23 cellular contexts compared by ENCODE assay signal in the genomic region with DNA sequence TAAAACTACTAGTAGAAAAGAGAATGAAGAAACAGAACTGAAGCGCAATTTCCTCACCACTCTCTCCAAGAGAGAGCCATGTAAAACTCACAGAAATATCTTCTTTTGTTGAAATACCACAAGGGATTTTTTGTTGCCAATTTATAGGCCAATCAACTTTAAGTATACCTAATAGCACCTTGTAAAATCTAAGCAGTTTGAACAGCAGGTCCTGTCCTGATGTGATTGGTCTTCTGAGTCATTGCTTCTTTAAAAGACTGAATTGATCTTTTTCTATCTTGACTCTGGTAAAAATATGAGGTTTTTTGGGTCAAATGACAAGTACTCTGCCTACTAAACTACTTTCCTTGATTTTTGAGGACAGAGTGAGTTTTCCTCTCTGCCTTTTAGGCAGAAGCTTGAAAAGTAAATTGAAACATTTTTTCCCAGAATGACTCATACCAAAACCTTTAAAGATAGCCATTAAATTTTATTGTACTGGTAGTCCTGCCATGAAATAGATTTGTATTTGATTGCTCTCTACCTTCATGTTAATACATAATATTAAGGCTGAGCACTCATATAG.
A peak's percentile ranks its signal among the peaks of the same experiment; 100 is the strongest.
DNase-seq lines count a peak whose midpoint lies in the region; ATAC-seq and TF ChIP-seq lines count a peak whose summit lies in the region.
"Had no signal": no experiment of that assay in that cellular context is flagged by ENCODE, and none has a peak within 500 bp of the region (broad histone marks: within the 10 kb centered on the region; RNA-seq: fewer than 3 reads in every experiment).

No MANE protein-coding gene starts in this region.

- no peak for TF ChIP-seq CTCF in BJ (IDR thresholded peaks at IDR 0.05; ENCODE audit: insufficient read depth, low read depth, low read length)
- TF ChIP-seq CTCF in mucosa of descending colon (IDR thresholded peaks at IDR 0.05) = no peak

- H3K4me3 Mint-ChIP-seq in activated naive CD8-positive, alpha-beta T cell treated with anti-CD3 and anti-CD28 coated beads, Interleukin-2, amount 50 U/mL, for 24 hours = peak overlapping the region; percentile 14
- H3K4me3 Mint-ChIP-seq: natural killer cell had no signal

- no peaks in the 10 kb centered on the region for H3K79me2 ChIP-seq in GM23248 (ENCODE audit: insufficient read depth)
- H3K79me2 ChIP-seq: parathyroid adenoma had no signal

- H3K9ac ChIP-seq in GM23248 = no peak overlapping the region
- H3K9ac ChIP-seq: parathyroid adenoma had no signal

- no peak overlapping the region for H3K4me2 ChIP-seq in GM23248 (ENCODE audit: unreplicated experiment)

- intact Hi-C loops in mucosa of descending colon (cut with DNase I, micrococcal nuclease) = no loop called here
- intact Hi-C loops in sciatic nerve (cut with DNase I) = no loop called here

- no peak overlapping the region for H2AFZ ChIP-seq in GM23248
- H2AFZ ChIP-seq: parathyroid adenoma had no signal

- no peaks in the 10 kb centered on the region for H3K27me3 ChIP-seq in BJ (ENCODE audit: control insufficient read depth, insufficient read depth, low read length)
- H3K27me3 ChIP-seq in GM23248 (replicated peaks; ENCODE audit: insufficient read depth) = no peaks in the 10 kb centered on the region
- H3K27me3 ChIP-seq: tibial artery had no signal

- H3K27ac Mint-ChIP-seq in activated naive CD8-positive, alpha-beta T cell treated with anti-CD3 and anti-CD28 coated beads, Interleukin-2, amount 50 U/mL, for 24 hours = peak overlapping the region; percentile 96
- H3K27ac Mint-ChIP-seq: natural killer cell had no signal

- no peaks in the 10 kb centered on the region for H3F3A ChIP-seq in GM23248 (ENCODE audit: insufficient read depth)

- CTCF ChIA-PET in BJ (lab: Yijun Ruan, JAX) = interaction anchor here (0.7 kb wide), 1 partner anchor 10 kb away, joined by 3 read pairs; no protein-coding TSS in a partner anchor

- peak; percentile 20 for ATAC-seq in activated naive CD8-positive, alpha-beta T cell treated with anti-CD3 and anti-CD28 coated beads, Interleukin-2, amount 50 U/mL, for 24 hours
- peak; percentile 31 for ATAC-seq in mucosa of descending colon
- no peak for ATAC-seq in sciatic nerve
- no peak for ATAC-seq in GM18870 (IDR thresholded peaks at IDR 0.05; ENCODE audit: unreplicated experiment)
- ATAC-seq: natural killer cell had no signal

- H3K9me3 Mint-ChIP-seq in activated naive CD8-positive, alpha-beta T cell treated with anti-CD3 and anti-CD28 coated beads, Interleukin-2, amount 50 U/mL, for 24 hours = peaks cover 16% of the 10 kb centered on the region
- H3K9me3 Mint-ChIP-seq: natural killer cell had no signal

- H3K36me3 ChIP-seq in BJ (ENCODE audit: control insufficient read depth, insufficient read depth, low read length) (no peaks in the 10 kb centered on the region), GM23248 (ENCODE audit: low read depth) (no peaks in the 10 kb centered on the region), mucosa of descending colon (ENCODE audit: low read depth) (no peaks in the 10 kb centered on the region)
- H3K36me3 ChIP-seq: tibial artery had no signal

- H3K36me3 Mint-ChIP-seq in activated naive CD8-positive, alpha-beta T cell treated with anti-CD3 and anti-CD28 coated beads, Interleukin-2, amount 50 U/mL, for 24 hours (ENCODE audit: low read depth) = peaks cover 14% of the 10 kb centered on the region
- H3K36me3 Mint-ChIP-seq: natural killer cell had no signal

- H3K9me3 ChIP-seq in GM23248 (ENCODE audit: low read depth) (no peaks in the 10 kb centered on the region), mucosa of descending colon (no peaks in the 10 kb centered on the region)
- H3K9me3 ChIP-seq: tibial artery had no signal

- H3K4me3 ChIP-seq in BJ (ENCODE audit: low read depth, low read length) = no peak overlapping the region
- H3K4me3 ChIP-seq in GM23248 = no peak overlapping the region
- no peak overlapping the region for H3K4me3 ChIP-seq in mucosa of descending colon
- H3K4me3 ChIP-seq: tibial artery had no signal

- WGBS in GM23248 (ENCODE audit: low coverage in 1 of 2, low lambda C conversion rate in 2 of 2, missing lambda C conversion rate in 2 of 2), 2 experiments = 95 to 100% methylated on average over 1 of the region's 1 CpG

- no peak overlapping the region for H3K27ac ChIP-seq in GM23248
- H3K27ac ChIP-seq: parathyroid adenoma, tibial artery had no signal

- no peaks in the 10 kb centered on the region for H3K27me3 Mint-ChIP-seq in activated naive CD8-positive, alpha-beta T cell treated with anti-CD3 and anti-CD28 coated beads, Interleukin-2, amount 50 U/mL, for 24 hours
- H3K27me3 Mint-ChIP-seq: CD8-positive, alpha-beta memory T cell had no signal

- POLR2A ChIA-PET in BJ (lab: Charles Lee) = no interaction called here

- DNase-seq in BJ (ENCODE audit: low read depth) (peak; percentile 35), GM23248 (peak; percentile 24), mucosa of descending colon (no peak), sciatic nerve (ENCODE audit: low spot score) (no peak), NCI-H1436 (lab: John Stamatoyannopoulos, UW) (no peak)
- no peak for DNase-seq in activated naive CD8-positive, alpha-beta T cell treated with anti-CD3 and anti-CD28 coated beads, Interleukin-2, amount 50 U/mL, for 24 hours
- DNase-seq: activated CD4-positive, CD25-positive, alpha-beta regulatory T cell; activated effector memory CD4-positive, alpha-beta T cell treated with anti-CD3 and anti-CD28 coated beads, Interleukin-2, amount 50 U/mL, for 16 hours; amygdala; CD8-positive, alpha-beta memory T cell; central memory CD4-positive, alpha-beta T cell; DMS53; KBM-7; kidney glomerular epithelial cell; mesendoderm; natural killer cell; NCI-H2029; NCI-H446 treated with DMSO at 0.1 percent for 48 hours; stimulated activated naive CD4-positive, alpha-beta T cell; T1000; tibial artery had no signal

- no peaks in the 10 kb centered on the region for H3K9me2 ChIP-seq in GM23248 (ENCODE audit: insufficient read depth)

- H3K4me1 Mint-ChIP-seq in activated naive CD8-positive, alpha-beta T cell treated with anti-CD3 and anti-CD28 coated beads, Interleukin-2, amount 50 U/mL, for 24 hours = peaks cover 82% of the 10 kb centered on the region

- peaks cover 26% of the 10 kb centered on the region for H3K4me1 ChIP-seq in GM23248 (ENCODE audit: insufficient read depth)
- H3K4me1 ChIP-seq in mucosa of descending colon (ENCODE audit: low read depth) = no peaks in the 10 kb centered on the region
- H3K4me1 ChIP-seq: parathyroid adenoma had no signal

- H4K20me1 ChIP-seq in GM23248 (ENCODE audit: insufficient read depth) = no peaks in the 10 kb centered on the region

- in situ Hi-C loops in GM23248 (cut with MboI) = no loop called here

Comparison
In these comparisons a context has a peak if more than half of its experiments do, and no peak if none do; other contexts are left out.
1. DNase-seq: peak in BJ (single experiment) and GM23248 (single experiment); none in activated naive CD8-positive, alpha-beta T cell treated with anti-CD3 and anti-CD28 coated beads, Interleukin-2, amount 50 U/mL, for 24 hours (single experiment), mucosa of descending colon (0 of 3), sciatic nerve (single experiment) and NCI-H1436 (single experiment).
2. ATAC-seq: peak in activated naive CD8-positive, alpha-beta T cell treated with anti-CD3 and anti-CD28 coated beads, Interleukin-2, amount 50 U/mL, for 24 hours (single experiment) and mucosa of descending colon (single experiment); none in sciatic nerve (single experiment) and GM18870 (single experiment).